18 cellular contexts compared by ENCODE assay signal in genomic region chr15:85118173-85118572, GRCh38.
"Had no signal": no experiment of that assay in that cellular context is flagged by ENCODE, and none has a peak within 500 bp of the region (broad histone marks: within the 10 kb centered on the region; RNA-seq: fewer than 3 reads in every experiment).

No MANE protein-coding gene starts in this region.

- H3K4me3 ChIP-seq: body of pancreas, cardiac muscle cell, esophagus squamous epithelium, heart right ventricle, right lobe of liver, tibial artery, upper lobe of right lung had no signal

- H3K4me1 ChIP-seq: body of pancreas, esophagus squamous epithelium, right lobe of liver, tibial artery, upper lobe of right lung had no signal

- H3K9me3 ChIP-seq: body of pancreas, esophagus squamous epithelium, heart right ventricle, right lobe of liver, tibial artery, upper lobe of right lung had no signal

- H3K27me3 ChIP-seq: body of pancreas, cardiac muscle cell, esophagus squamous epithelium, heart right ventricle, right lobe of liver, tibial artery, upper lobe of right lung had no signal

- H3K36me3 ChIP-seq: cardiac muscle cell had no signal

- H3K27ac ChIP-seq: body of pancreas, cardiac muscle cell, esophagus squamous epithelium, right lobe of liver, tibial artery, upper lobe of right lung, VCaP had no signal

- DNase-seq: activated CD4-positive, alpha-beta T cell treated with anti-CD3 and anti-CD28 coated beads, Interleukin-2, amount 50 U/mL, for 4 hours; activated CD4-positive, CD25-positive, alpha-beta regulatory T cell treated with anti-CD3 and anti-CD28 coated beads, Interleukin-2, amount 50 U/mL, for 72 hours; activated T-cell treated with anti-CD3 and anti-CD28 coated beads, Interleukin-2, amount 50 U/mL, for 1 hour; aorta; body of pancreas; endodermal cell; esophagus squamous epithelium; foreskin melanocyte; mammary epithelial cell; posterior cingulate gyrus; right lobe of liver; stimulated activated CD4-positive, alpha-beta T cell treated with anti-CD3 and anti-CD28 coated beads, Interleukin-4, amount 100 ng/mL, for 1 hour; T-cell; tibial artery; upper lobe of right lung had no signal
